ENCODE assay signal across 11 cellular contexts in genomic region chr13:80630685-80631121, GRCh38.
DNase-seq lines count a peak whose midpoint lies in the region; ATAC-seq and TF ChIP-seq lines count a peak whose summit lies in the region.
"Had no signal": no experiment of that assay in that cellular context is flagged by ENCODE, and none has a peak within 500 bp of the region (broad histone marks: within the 10 kb centered on the region; RNA-seq: fewer than 3 reads in every experiment).

No MANE protein-coding gene starts in this region.

- peak overlapping the region; percentile 58 for H3K4me2 ChIP-seq in Loucy (ENCODE audit: low read depth, low read length, poor library complexity, severe bottlenecking)

- TF ChIP-seq CTCF in Loucy (conservative IDR thresholded peaks at IDR 0.05; ENCODE audit: low read length), result no peak

- H3K9me3 ChIP-seq in Loucy (ENCODE audit: insufficient read depth, low read depth, low read length), result no peaks in the 10 kb centered on the region
- H3K9me3 ChIP-seq: Caco-2 had no signal

- ATAC-seq in Right ventricle myocardium superior (ENCODE audit: poor library complexity) (peak; percentile 93), GM21723 (IDR thresholded peaks at IDR 0.05; ENCODE audit: unreplicated experiment) (no peak)

- no peak overlapping the region for H2AFZ ChIP-seq in Loucy (ENCODE audit: low read length)

- no peaks in the 10 kb centered on the region for H3K36me3 ChIP-seq in Loucy (ENCODE audit: insufficient read depth, low read length)

- no peaks in the 10 kb centered on the region for H3K79me2 ChIP-seq in Loucy (ENCODE audit: insufficient read depth, low read length)

- H3K27me3 ChIP-seq in Loucy (ENCODE audit: insufficient read depth, low read length, poor library complexity, severe bottlenecking), result no peaks in the 10 kb centered on the region

- H4K20me1 ChIP-seq in Loucy (ENCODE audit: insufficient read depth, low read length, poor library complexity, severe bottlenecking), result no peaks in the 10 kb centered on the region

- no peaks in the 10 kb centered on the region for H3F3A ChIP-seq in Loucy (ENCODE audit: low read depth)

- no peak overlapping the region for H3K9ac ChIP-seq in Loucy (ENCODE audit: low read depth, low read length, poor library complexity, severe bottlenecking)

- peak overlapping the region; percentile 16 for H3K4me3 ChIP-seq in Loucy (ENCODE audit: low read length, poor library complexity, severe bottlenecking)
- H3K4me3 ChIP-seq in skeletal muscle cell (ENCODE audit: low read depth, low read length), result no peak overlapping the region

- H3K9me2 ChIP-seq in Loucy (replicated peaks; ENCODE audit: low read depth, low read length), result no peaks in the 10 kb centered on the region

- peaks cover 25% of the 10 kb centered on the region for H3K4me1 ChIP-seq in Loucy (ENCODE audit: insufficient read depth, low read length, poor library complexity, severe bottlenecking)
- H3K4me1 ChIP-seq: Caco-2 had no signal

- intact Hi-C loops in Right ventricle myocardium superior (cut with DNase I), result no loop called here

- DNase-seq in amniotic epithelial cell (ENCODE audit: low read depth) (peak; percentile 61), Right ventricle myocardium superior (no peak), skeletal muscle cell (ENCODE audit: low read depth) (peak; percentile 86), NCI-H748 (lab: John Stamatoyannopoulos, UW; ENCODE audit: unreplicated experiment) (no peak)
- DNase-seq in stimulated activated CD4-positive, alpha-beta T cell treated with anti-CD3 and anti-CD28 coated beads, Interleukin-12 subunit alpha, Interleukin-12 subunit beta, amount 100 ng/mL, for 4 hours, result no peak
- DNase-seq: activated T-cell treated with anti-CD3 and anti-CD28 coated beads, Interleukin-2, amount 50 U/mL, for 48 hours; Caco-2; central memory CD4-positive, alpha-beta T cell; NCI-H2107 had no signal

Comparison
In these comparisons a context has a peak if more than half of its experiments do, and no peak if none do; other contexts are left out.
1. DNase-seq: peak in amniotic epithelial cell (single experiment) and skeletal muscle cell (single experiment); none in Right ventricle myocardium superior (single experiment), NCI-H748 (single experiment) and stimulated activated CD4-positive, alpha-beta T cell treated with anti-CD3 and anti-CD28 coated beads, Interleukin-12 subunit alpha, Interleukin-12 subunit beta, amount 100 ng/mL, for 4 hours (single experiment).